11 cellular contexts compared by ENCODE assay signal in genomic region chr20:588932-589672, GRCh38. TPM values are rescaled to one million over a fixed set of nuclear protein-coding genes. Genes with fewer than 3 reads are reported as not detected.
DNase-seq lines count a peak whose midpoint lies in the region; ATAC-seq and TF ChIP-seq lines count a peak whose summit lies in the region.
"Had no signal": no experiment of that assay in that cellular context is flagged by ENCODE, and none has a peak within 500 bp of the region (broad histone marks: within the 10 kb centered on the region; RNA-seq: fewer than 3 reads in every experiment).

No MANE protein-coding gene starts in this region.

- H3K27ac ChIP-seq in A673 (ENCODE audit: low read depth, low read length, poor library complexity, severe bottlenecking) = no peak overlapping the region

- no peak for TF ChIP-seq CTCF in A673 (conservative IDR thresholded peaks at IDR 0.05; ENCODE audit: low read depth, low read length)

- BruUV-seq in A673 (replicated peaks; lab: Mats Ljungman, UMichigan) = no TSS peak

- no peak overlapping the region for H3K4me3 ChIP-seq in A673 (ENCODE audit: low read depth, low read length, poor library complexity, severe bottlenecking)

- ATAC-seq in GM19043 (IDR thresholded peaks at IDR 0.05; ENCODE audit: low read depth, unreplicated experiment) (peak; percentile 64), HG03060 (IDR thresholded peaks at IDR 0.05; ENCODE audit: low read depth, unreplicated experiment) (peak; percentile 47), GM21717 (IDR thresholded peaks at IDR 0.05; ENCODE audit: unreplicated experiment) (no peak)
- ATAC-seq in activated T-helper 17 cell treated with anti-CD3 and anti-CD28 coated beads, Interleukin-2, amount 50 U/mL, for 72 hours (replicated peaks) = peak; percentile 43

- no peaks in the 10 kb centered on the region for H3K4me1 ChIP-seq in A673 (ENCODE audit: insufficient read depth, low read length, poor library complexity, severe bottlenecking)

- intact Hi-C loops in A673 (cut with micrococcal nuclease; ENCODE audit: unreplicated experiment) = no loop called here

- H3K27me3 ChIP-seq in A673 (replicated peaks; ENCODE audit: insufficient read depth, low read depth, low read length, poor library complexity) = no peaks in the 10 kb centered on the region

- no peak overlapping the region for H3K27ac Mint-ChIP-seq in activated T-helper 17 cell treated with anti-CD3 and anti-CD28 coated beads, Interleukin-2, amount 50 U/mL, for 72 hours
- H3K27ac Mint-ChIP-seq: CD14-positive monocyte had no signal

- H3K36me3 Mint-ChIP-seq in activated T-helper 17 cell treated with anti-CD3 and anti-CD28 coated beads, Interleukin-2, amount 50 U/mL, for 72 hours (ENCODE audit: low read depth) = no peaks in the 10 kb centered on the region
- H3K36me3 Mint-ChIP-seq: CD14-positive monocyte had no signal

- no peaks in the 10 kb centered on the region for H3K9me3 Mint-ChIP-seq in activated T-helper 17 cell treated with anti-CD3 and anti-CD28 coated beads, Interleukin-2, amount 50 U/mL, for 72 hours

- DNase-seq in EH (ENCODE audit: low read depth) (peak; percentile 10), A673 (ENCODE audit: low spot score) (no peak), nucleus accumbens (lab: John Stamatoyannopoulos, UW) (no peak), NCI-H187 (lab: John Stamatoyannopoulos, UW) (no peak)

- POLR2A ChIA-PET in A673 (lab: Charles Lee; ENCODE audit: low non-redundant PET) = no interaction called here

- H3K36me3 ChIP-seq in A673 (ENCODE audit: insufficient read depth, low read length, poor library complexity, severe bottlenecking) = no peaks in the 10 kb centered on the region

- no peak overlapping the region for H3K4me3 Mint-ChIP-seq in activated T-helper 17 cell treated with anti-CD3 and anti-CD28 coated beads, Interleukin-2, amount 50 U/mL, for 72 hours
- H3K4me3 Mint-ChIP-seq: CD14-positive monocyte had no signal

- H3K9me3 ChIP-seq in A673 (ENCODE audit: low read depth, low read length, poor library complexity, severe bottlenecking) = no peaks in the 10 kb centered on the region

- peaks cover 11% of the 10 kb centered on the region for H3K4me1 Mint-ChIP-seq in activated T-helper 17 cell treated with anti-CD3 and anti-CD28 coated beads, Interleukin-2, amount 50 U/mL, for 72 hours

- H3K27me3 Mint-ChIP-seq in activated T-helper 17 cell treated with anti-CD3 and anti-CD28 coated beads, Interleukin-2, amount 50 U/mL, for 72 hours = peaks cover 20% of the 10 kb centered on the region

- CTCF ChIA-PET in A673 (lab: Charles Lee) = no interaction called here

RNA-seq across cellular contexts. Expression of gene TCF15, which starts 21.0 kb away (rescaled TPM):
- total RNA-seq in activated T-helper 17 cell treated with anti-CD3 and anti-CD28 coated beads, Interleukin-2, amount 50 U/mL, for 72 hours = not detected
- 0.20 and 0.24 TPM in 2 replicates for total RNA-seq in A673 (2021)
- total RNA-seq: astrocyte, fibroblast of lung had no signal

RNA-seq across cellular contexts. Expression of gene CSNK2A1, which starts 45.5 kb away (rescaled TPM):
- total RNA-seq in activated T-helper 17 cell treated with anti-CD3 and anti-CD28 coated beads, Interleukin-2, amount 50 U/mL, for 72 hours = 100 to 1,000 TPM; 141 to 145 TPM
- total RNA-seq in A673 (2021) = 233 and 240 TPM in 2 replicates
